ENCODE assay signal across 24 cellular contexts in the genomic region with DNA sequence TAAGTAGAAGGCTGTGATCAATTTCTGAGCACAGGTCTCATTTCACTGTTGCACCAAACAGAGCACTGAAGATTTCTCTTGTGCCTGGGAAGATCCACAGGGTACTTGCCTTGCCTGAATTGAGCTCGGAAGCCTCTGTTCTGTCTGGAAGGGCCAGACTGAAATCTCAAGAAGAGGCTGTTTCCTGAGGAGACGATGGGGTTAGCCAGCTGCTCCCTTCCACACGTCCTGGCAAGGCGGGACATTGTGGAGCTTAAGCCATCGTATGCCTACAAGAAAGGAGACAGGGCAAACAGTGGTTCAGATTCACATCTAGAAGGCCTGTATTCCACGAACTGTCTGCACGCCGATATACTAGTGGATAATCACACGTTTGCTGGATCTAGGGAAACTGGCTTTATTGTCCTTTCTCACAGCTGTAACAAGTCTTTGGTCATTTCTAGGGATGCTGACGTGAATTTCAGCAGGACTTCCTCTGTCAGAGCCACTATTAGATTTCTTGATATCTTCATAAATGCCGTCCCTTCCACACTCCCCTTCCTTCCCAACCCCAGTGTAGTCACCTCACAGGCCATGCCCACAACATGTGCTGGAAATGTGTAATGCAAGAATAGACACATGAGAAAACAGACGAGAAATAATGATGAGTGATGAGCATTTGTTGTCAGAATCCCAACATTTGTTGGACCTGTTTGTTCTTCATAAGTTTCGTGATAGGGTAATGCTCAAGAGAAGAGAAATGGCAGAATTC.
A peak's percentile ranks its signal among the peaks of the same experiment; 100 is the strongest.
DNase-seq lines count a peak whose midpoint lies in the region; ATAC-seq, FAIRE-seq and TF ChIP-seq lines count a peak whose summit lies in the region.
"Had no signal": no experiment of that assay in that cellular context is flagged by ENCODE, and none has a peak within 500 bp of the region (broad histone marks: within the 10 kb centered on the region; RNA-seq: fewer than 3 reads in every experiment).

No MANE protein-coding gene starts in this region.

- no TSS peak for BruUV-seq in IMR-90 (replicated peaks; lab: Mats Ljungman, UMichigan)

- H3K18ac ChIP-seq in IMR-90 (ENCODE audit: low read depth, low read length): no peak overlapping the region
- H3K18ac ChIP-seq in H1 (ENCODE audit: extremely low read depth, low read length): no peak overlapping the region

- DNase-seq in IMR-90: no peak
- DNase-seq in H1 (ENCODE audit: low read depth in 1 of 2, low spot score in 2 of 2): no peak
- DNase-seq in left ventricle myocardium superior: no peak
- DNase-seq in neural progenitor cell (ENCODE audit: low spot score): no peak
- no peak for DNase-seq in stimulated activated naive CD8-positive, alpha-beta T cell treated with anti-CD3 and anti-CD28 coated beads, Interleukin-15, amount 100 ng/mL, for 72 hours
- no peak for DNase-seq in esophagus squamous epithelium (lab: John Stamatoyannopoulos, UW)
- DNase-seq in esophagus muscularis mucosa (ENCODE audit: extremely low spot score): no peak
- no peak for DNase-seq in retina
- DNase-seq: Calu3; CD8-positive, alpha-beta memory T cell; DMS153; GM23248; HCEC 1CT; KG1; NCI-H1092 treated with DMSO at 0.1 percent for 48 hours; NCI-H1436 treated with DMSO at 0.1 percent for 48 hours; NCI-H1930; NCI-H2227 treated with DMSO at 0.1 percent for 48 hours; NCI-H510A treated with DMSO at 0.1 percent for 48 hours; NCI-H748 treated with DMSO at 0.1 percent for 48 hours; NK-92 treated with Interleukin-12 subunit alpha and Interleukin-12 subunit beta, amount 100 ng/mL, for 24 hours had no signal

- no peak for TF ChIP-seq CTCF in IMR-90 (conservative IDR thresholded peaks at IDR 0.05; ENCODE audit: low read depth, low read length)
- TF ChIP-seq CTCF in H1 (IDR thresholded peaks at IDR 0.05; ENCODE audit: control extremely low read depth in 1 of 3, insufficient read depth in 1 of 3, low read depth in 1 of 3, low read length in 3 of 3): no peak
- no peak for TF ChIP-seq CTCF in neural progenitor cell (IDR thresholded peaks at IDR 0.05)
- no peak for TF ChIP-seq CTCF in esophagus squamous epithelium (IDR thresholded peaks at IDR 0.05)
- no peak for TF ChIP-seq CTCF in esophagus muscularis mucosa (IDR thresholded peaks at IDR 0.05)

- FAIRE-seq in H1 (lab: Jason Lieb, UNC): no peak
- FAIRE-seq: A204.1, GM12892 had no signal

- H3K9me3 ChIP-seq in IMR-90 (ENCODE audit: control insufficient read depth, insufficient read depth, low read length) (no peaks in the 10 kb centered on the region), H1 (ENCODE audit: insufficient read depth in 2 of 2, low read depth in 1 of 2, low read length in 1 of 2) (no peaks in the 10 kb centered on the region), neural progenitor cell (ENCODE audit: low read depth) (no peaks in the 10 kb centered on the region), esophagus squamous epithelium (no peaks in the 10 kb centered on the region), esophagus muscularis mucosa (no peaks in the 10 kb centered on the region)

- H3K23ac ChIP-seq in IMR-90 (ENCODE audit: low read depth, low read length): no peak overlapping the region
- H3K23ac ChIP-seq in H1 (ENCODE audit: insufficient read length): no peak overlapping the region

- H3K23me2 ChIP-seq in H1 (ENCODE audit: low read depth, low read length): no peaks in the 10 kb centered on the region

- TF ChIP-seq EP300 in H1 (IDR thresholded peaks at IDR 0.05; ENCODE audit: borderline replicate concordance in 1 of 2, low read depth in 2 of 2, low read length in 2 of 2) (no peak), esophagus muscularis mucosa (IDR thresholded peaks at IDR 0.05) (no peak)

- H3K79me2 ChIP-seq in H1 (ENCODE audit: control insufficient read depth in 1 of 2, insufficient read depth in 2 of 2, low read length in 2 of 2) (no peaks in the 10 kb centered on the region), neural progenitor cell (ENCODE audit: low read depth) (no peaks in the 10 kb centered on the region)

- H3K4me3 ChIP-seq in IMR-90 (ENCODE audit: insufficient read depth, low read depth, low read length) (no peak overlapping the region), H1 (ENCODE audit: extremely low read depth in 1 of 4, insufficient read depth in 2 of 4, low read depth in 3 of 4, low read length in 4 of 4) (no peak overlapping the region), neural progenitor cell (no peak overlapping the region), esophagus squamous epithelium (no peak overlapping the region), esophagus muscularis mucosa (no peak overlapping the region)
- H3K4me3 ChIP-seq: GM23248 had no signal

- no peaks in the 10 kb centered on the region for H3K79me1 ChIP-seq in IMR-90 (ENCODE audit: low read depth in 1 of 2, low read length in 2 of 2)
- H3K79me1 ChIP-seq in H1 (ENCODE audit: low read depth, low read length): no peaks in the 10 kb centered on the region

- dilution Hi-C loops in IMR-90 (cut with HindIII; ENCODE audit: low sequenced_read_pairs, unreplicated experiment): no loop called here

- H2AK5ac ChIP-seq in IMR-90 (ENCODE audit: low read depth, low read length): peak overlapping the region; percentile 42
- no peak overlapping the region for H2AK5ac ChIP-seq in H1 (ENCODE audit: low read depth, low read length)

- H4K20me1 ChIP-seq in IMR-90 (ENCODE audit: insufficient read depth, low read length) (no peaks in the 10 kb centered on the region), H1 (replicated peaks in 1 of 2; ENCODE audit: control insufficient read depth in 1 of 2, insufficient read depth in 2 of 2, low read length in 2 of 2) (no peaks in the 10 kb centered on the region), neural progenitor cell (ENCODE audit: low read depth) (no peaks in the 10 kb centered on the region)

- POLR2A ChIA-PET in IMR-90 (lab: Charles Lee; ENCODE audit: unreplicated experiment) (no interaction called here), H1 (lab: Charles Lee; ENCODE audit: partially characterized antibody) (interaction anchor here (1.0 kb wide), 1 partner anchor 62 kb away, joined by 3 read pairs; no protein-coding TSS in a partner anchor)

- no peaks in the 10 kb centered on the region for H3K27me3 Mint-ChIP-seq in neural progenitor cell (ENCODE audit: insufficient read depth, low read depth)
- no peaks in the 10 kb centered on the region for H3K27me3 Mint-ChIP-seq in stimulated activated naive CD8-positive, alpha-beta T cell treated with anti-CD3 and anti-CD28 coated beads, Interleukin-15, amount 100 ng/mL, for 72 hours
- H3K27me3 Mint-ChIP-seq: CD8-positive, alpha-beta memory T cell had no signal

- H2BK15ac ChIP-seq in IMR-90 (ENCODE audit: low read depth, low read length) (peak overlapping the region; percentile 30; the same call in 1 of the 3 replicates), H1 (ENCODE audit: low read length) (no peak overlapping the region)

- no peak overlapping the region for H2BK12ac ChIP-seq in H1 (ENCODE audit: low read depth, low read length)

- in situ Hi-C loops in IMR-90 (cut with MboI; ENCODE audit: low sequenced_read_pairs): no loop called here

- WGBS in IMR-90 (ENCODE audit: extremely low coverage in 2 of 2, insufficient read length in 1 of 2), 2 experiments: 67% methylated on average over 3 of the region's 13 CpGs; no CpG with 5 or more reads in 1 of the 2 experiments
- WGBS in H1 (ENCODE audit: extremely low coverage in 1 of 2, insufficient coverage in 1 of 2, insufficient read length in 1 of 2, insufficient replicate concordance in 2 of 2, low coverage in 1 of 2, low lambda C conversion rate in 2 of 2, missing lambda C conversion rate in 1 of 2), 2 experiments: 88% methylated on average over 13 of the region's 13 CpGs; no CpG with 5 or more reads in 1 of the 2 experiments
- 81 to 89% methylated on average over 13 of the region's 13 CpGs for WGBS in esophagus squamous epithelium, 2 donors
- WGBS in esophagus muscularis mucosa: 81% methylated on average over 13 of the region's 13 CpGs

- peaks cover 3% of the 10 kb centered on the region; the same call in 1 of the 2 replicates for H3K9me1 ChIP-seq in IMR-90 (ENCODE audit: insufficient read depth, low read length)

- ATAC-seq in IMR-90 (ENCODE audit: low read depth) (no peak), left ventricle myocardium superior (peak; percentile 38)
- no peak for ATAC-seq in stimulated activated naive CD8-positive, alpha-beta T cell treated with anti-CD3 and anti-CD28 coated beads, Interleukin-15, amount 100 ng/mL, for 72 hours

- no peaks in the 10 kb centered on the region for H3F3A ChIP-seq in neural progenitor cell (ENCODE audit: low read depth)

- H3K36me3 Mint-ChIP-seq in neural progenitor cell: peaks cover 3% of the 10 kb centered on the region

- H4K5ac ChIP-seq in IMR-90 (ENCODE audit: low read depth, low read length) (no peak overlapping the region), H1 (ENCODE audit: insufficient read length, low read depth, low read length) (no peak overlapping the region)

- H2BK120ac ChIP-seq in IMR-90 (ENCODE audit: low read depth, low read length): no peak overlapping the region
- no peak overlapping the region for H2BK120ac ChIP-seq in H1 (replicated peaks; ENCODE audit: low read depth, low read length)

- H3K4me1 Mint-ChIP-seq in neural progenitor cell: peaks cover 50% of the 10 kb centered on the region
- peaks cover 24% of the 10 kb centered on the region for H3K4me1 Mint-ChIP-seq in stimulated activated naive CD8-positive, alpha-beta T cell treated with anti-CD3 and anti-CD28 coated beads, Interleukin-15, amount 100 ng/mL, for 72 hours

- H4K91ac ChIP-seq in IMR-90 (ENCODE audit: insufficient read depth, low read depth, low read length) (no peak overlapping the region), H1 (replicated peaks; ENCODE audit: insufficient read length, low read length) (no peak overlapping the region)

- no peak overlapping the region for H3K9ac ChIP-seq in IMR-90 (ENCODE audit: low read depth, low read length)
- no peak overlapping the region for H3K9ac ChIP-seq in H1 (replicated peaks in 1 of 4; ENCODE audit: extremely low read depth in 1 of 4, low read depth in 3 of 4, low read length in 3 of 4)
- H3K9ac ChIP-seq in neural progenitor cell: no peak overlapping the region
- H3K9ac ChIP-seq: GM23248 had no signal

- no peak for TF ChIP-seq POLR2A in IMR-90 (IDR thresholded peaks at IDR 0.05; ENCODE audit: low read depth, low read length)
- no peak for TF ChIP-seq POLR2A in H1 (IDR thresholded peaks at IDR 0.05; ENCODE audit: control extremely low read depth in 1 of 2, low read depth in 2 of 2, low read length in 2 of 2)
- TF ChIP-seq POLR2A in esophagus squamous epithelium (IDR thresholded peaks at IDR 0.05): no peak
- TF ChIP-seq POLR2A in esophagus muscularis mucosa (IDR thresholded peaks at IDR 0.05; ENCODE audit: low read depth): no peak

- H4K8ac ChIP-seq in IMR-90 (ENCODE audit: low read depth in 2 of 2, low read length in 2 of 2) (no peak overlapping the region), H1 (ENCODE audit: extremely low read depth, insufficient read depth, low read length) (no peak overlapping the region)

- H3K56ac ChIP-seq in IMR-90 (ENCODE audit: extremely low read depth, insufficient read depth, low read length) (no peak overlapping the region), H1 (replicated peaks; ENCODE audit: insufficient read length, low read depth, low read length) (no peak overlapping the region)

- H2BK5ac ChIP-seq in IMR-90 (ENCODE audit: low read depth, low read length, poor library complexity, severe bottlenecking) (no peak overlapping the region), H1 (ENCODE audit: low read depth, low read length) (no peak overlapping the region)

- H2AK9ac ChIP-seq in IMR-90 (replicated peaks; ENCODE audit: low read depth, low read length, poor library complexity): no peak overlapping the region

- H3K36me3 ChIP-seq in IMR-90 (ENCODE audit: control insufficient read depth, insufficient read depth, low read length) (no peaks in the 10 kb centered on the region), H1 (ENCODE audit: control insufficient read depth in 2 of 4, insufficient read depth in 4 of 4, low read length in 3 of 4) (no peaks in the 10 kb centered on the region), neural progenitor cell (no peaks in the 10 kb centered on the region), esophagus squamous epithelium (no peaks in the 10 kb centered on the region), esophagus muscularis mucosa (no peaks in the 10 kb centered on the region)

- H3K4me1 ChIP-seq in IMR-90 (ENCODE audit: control insufficient read depth, insufficient read depth, low read length) (peaks cover 16% of the 10 kb centered on the region), H1 (replicated peaks in 1 of 4; ENCODE audit: control insufficient read depth in 3 of 4, insufficient read depth in 4 of 4, low read length in 3 of 4) (peaks cover 2 to 5% (median 3%) of the 10 kb centered on the region in 4 experiments; a peak in 4 of 7 replicates), neural progenitor cell (peaks cover 22% of the 10 kb centered on the region), esophagus squamous epithelium (peaks cover 0 to 22% (median 0%) of the 10 kb centered on the region in 3 donors), esophagus muscularis mucosa (peaks cover 3 to 13% (median 10%) of the 10 kb centered on the region in 4 donors)

- no peak overlapping the region for H3K27ac ChIP-seq in IMR-90 (ENCODE audit: insufficient read depth, low read length)
- no peak overlapping the region for H3K27ac ChIP-seq in H1 (ENCODE audit: low read depth, low read length)
- no peak overlapping the region for H3K27ac ChIP-seq in neural progenitor cell
- no peak overlapping the region for H3K27ac ChIP-seq in esophagus squamous epithelium
- H3K27ac ChIP-seq in esophagus muscularis mucosa (replicated peaks in 1 of 4): peak overlapping the region in 1 of 4 donors; percentile 25
- H3K27ac ChIP-seq: C4-2B, GM23248 had no signal

- no peaks in the 10 kb centered on the region for H3K27me3 ChIP-seq in IMR-90 (ENCODE audit: control insufficient read depth, insufficient read depth, low read length)
- H3K27me3 ChIP-seq in H1 (replicated peaks in 1 of 4; ENCODE audit: control insufficient read depth in 3 of 4, extremely low read depth in 1 of 4, insufficient read depth in 3 of 4, low read length in 3 of 4): no peaks in the 10 kb centered on the region
- H3K27me3 ChIP-seq in neural progenitor cell: no peaks in the 10 kb centered on the region
- no peaks in the 10 kb centered on the region for H3K27me3 ChIP-seq in esophagus squamous epithelium
- H3K27me3 ChIP-seq in esophagus muscularis mucosa: no peaks in the 10 kb centered on the region

- peaks cover 2% of the 10 kb centered on the region for H3K9me3 Mint-ChIP-seq in neural progenitor cell
- no peaks in the 10 kb centered on the region for H3K9me3 Mint-ChIP-seq in stimulated activated naive CD8-positive, alpha-beta T cell treated with anti-CD3 and anti-CD28 coated beads, Interleukin-15, amount 100 ng/mL, for 72 hours
- H3K9me3 Mint-ChIP-seq: CD8-positive, alpha-beta memory T cell had no signal

- H2BK20ac ChIP-seq in IMR-90 (ENCODE audit: low read depth, low read length): no peak overlapping the region
- H2BK20ac ChIP-seq in H1 (ENCODE audit: low read length): no peak overlapping the region; the same call in 1 of the 2 replicates

- no peak overlapping the region for H2AFZ ChIP-seq in IMR-90 (replicated peaks; ENCODE audit: low read length, poor library complexity)
- H2AFZ ChIP-seq in H1 (ENCODE audit: low read length): peak overlapping the region; percentile 91; the same call in 1 of the 2 replicates
- peak overlapping the region; percentile 74 for H2AFZ ChIP-seq in neural progenitor cell (replicated peaks)
- H2AFZ ChIP-seq: GM23248 had no signal

- CTCF ChIA-PET in IMR-90 (lab: Yijun Ruan, JAX): no interaction called here
- CTCF ChIA-PET in H1 (lab: Charles Lee; ENCODE audit: partially characterized antibody): interaction anchor here (0.5 kb wide), 1 partner anchor 32 kb away, joined by 3 read pairs; no protein-coding TSS in a partner anchor

- peak overlapping the region; percentile 62 for H3K27ac Mint-ChIP-seq in neural progenitor cell
- no peak overlapping the region for H3K27ac Mint-ChIP-seq in stimulated activated naive CD8-positive, alpha-beta T cell treated with anti-CD3 and anti-CD28 coated beads, Interleukin-15, amount 100 ng/mL, for 72 hours

- H3K4me3 Mint-ChIP-seq in neural progenitor cell: no peak overlapping the region
- no peak overlapping the region for H3K4me3 Mint-ChIP-seq in stimulated activated naive CD8-positive, alpha-beta T cell treated with anti-CD3 and anti-CD28 coated beads, Interleukin-15, amount 100 ng/mL, for 72 hours
- H3K4me3 Mint-ChIP-seq: CD8-positive, alpha-beta memory T cell had no signal

- intact Hi-C loops in IMR-90 (cut with micrococcal nuclease) (no loop called here), left ventricle myocardium superior (cut with micrococcal nuclease) (no loop called here), esophagus squamous epithelium (cut with DNase I) (no loop called here), esophagus muscularis mucosa (cut with DNase I) (no loop called here)

- H3K14ac ChIP-seq in IMR-90 (replicated peaks; ENCODE audit: low read depth, low read length) (no peak overlapping the region), H1 (ENCODE audit: insufficient read length) (no peak overlapping the region)

- 0 out of 2 replicates have a peak overlapping the region, but pooled peaks have one; percentile 18 for H3K4ac ChIP-seq in IMR-90 (ENCODE audit: low read depth, low read length)
- H3K4ac ChIP-seq in H1 (replicated peaks; ENCODE audit: insufficient read length, low read depth, low read length): no peak overlapping the region

- H3K4me2 ChIP-seq in IMR-90 (ENCODE audit: low read depth, low read length) (no peak overlapping the region), H1 (ENCODE audit: insufficient read depth in 1 of 2, low read depth in 2 of 2, low read length in 2 of 2) (no peak overlapping the region), neural progenitor cell (no peak overlapping the region)

- TF ChIP-seq RAD21 in IMR-90 (IDR thresholded peaks at IDR 0.05; ENCODE audit: low read length): no peak
- no peak for TF ChIP-seq RAD21 in H1 (IDR thresholded peaks at IDR 0.05 in 1 of 2, conservative IDR thresholded peaks at IDR 0.05 in 1 of 2; ENCODE audit: low read depth in 2 of 2, low read length in 2 of 2)
